In genomic region chr6:105051941-105052471, GRCh38 we compare ENCODE assay signal across 1 cellular context.
TF ChIP-seq lines count a peak whose summit lies in the region.

No MANE protein-coding gene starts in this region.

TF ChIP-seq in SK-N-SH treated with all-trans-retinoic acid at 6 μM for 48 hours, 23 proteins besides CTCF, POLR2A, EP300 and RAD21 (continued from another document):
- TF ChIP-seq PATZ1 (CRISPR knock-in tag; IDR thresholded peaks at IDR 0.05; ENCODE audit: borderline replicate concordance) (peak; percentile 69; the same call in 1 of the 2 replicates), RARB (CRISPR knock-in tag; IDR thresholded peaks at IDR 0.05) (no peak), ARNTL (CRISPR knock-in tag; IDR thresholded peaks at IDR 0.05; ENCODE audit: borderline replicate concordance, low read depth) (no peak), ESRRG (CRISPR knock-in tag; IDR thresholded peaks at IDR 0.05) (no peak), TSHZ2 (CRISPR knock-in tag; IDR thresholded peaks at IDR 0.05) (peak; percentile 64; the same call in 1 of the 2 replicates), ZNF8 (CRISPR knock-in tag; IDR thresholded peaks at IDR 0.05) (no peak), SNAI2 (CRISPR knock-in tag; IDR thresholded peaks at IDR 0.05) (no peak), CREB5 (CRISPR knock-in tag; IDR thresholded peaks at IDR 0.05; ENCODE audit: low read depth) (peak; percentile 92), ISL1 (CRISPR knock-in tag; IDR thresholded peaks at IDR 0.05) (peak; percentile 86), ZNF70 (CRISPR knock-in tag; IDR thresholded peaks at IDR 0.05) (no peak), ZFP3 (CRISPR knock-in tag; IDR thresholded peaks at IDR 0.05) (peak; percentile 70; the same call in 1 of the 2 replicates), GLIS3 (CRISPR knock-in tag; IDR thresholded peaks at IDR 0.05) (peak; percentile 74; the same call in 1 of the 2 replicates), OSR1 (CRISPR knock-in tag; IDR thresholded peaks at IDR 0.05) (no peak), BACH2 (CRISPR knock-in tag; IDR thresholded peaks at IDR 0.05; ENCODE audit: borderline replicate concordance) (no peak), ZFP30 (CRISPR knock-in tag; IDR thresholded peaks at IDR 0.05) (no peak), PPARA (CRISPR knock-in tag; IDR thresholded peaks at IDR 0.05; ENCODE audit: borderline replicate concordance) (no peak)
